Comparison of ENCODE assay signal across 18 cellular contexts in genomic region chr17:2366747-2367494, GRCh38. TPM values are rescaled to one million over a fixed set of nuclear protein-coding genes. Genes with fewer than 3 reads are reported as not detected.
DNase-seq lines count a peak whose midpoint lies in the region; ATAC-seq, FAIRE-seq and TF ChIP-seq lines count a peak whose summit lies in the region.
"Had no signal": no experiment of that assay in that cellular context is flagged by ENCODE, and none has a peak within 500 bp of the region (broad histone marks: within the 10 kb centered on the region; RNA-seq: fewer than 3 reads in every experiment).

No MANE protein-coding gene starts in this region.

- H3K4me1 Mint-ChIP-seq in brain: peaks cover 17% of the 10 kb centered on the region

- no peak overlapping the region for H3K4me3 ChIP-seq in A549
- H3K4me3 ChIP-seq: GM12878, mucosa of descending colon, prostate gland had no signal

- 77% methylated on average over 22 of the region's 26 CpGs for WGBS in A549 (ENCODE audit: missing lambda C conversion rate)

- peaks cover 16% of the 10 kb centered on the region for H3K36me3 Mint-ChIP-seq in brain

- peak in 1 of 2 experiments; percentile 56; a peak in 2 of 5 replicates for TF ChIP-seq RAD21 in A549 (conservative IDR thresholded peaks at IDR 0.05 in 1 of 2, IDR thresholded peaks at IDR 0.05 in 1 of 2)

- no peaks in the 10 kb centered on the region for H3K9me3 ChIP-seq in A549
- H3K9me3 ChIP-seq: mucosa of descending colon, prostate gland had no signal

- DNase-seq in A549 (ENCODE audit: low read depth in 1 of 2, low spot score in 1 of 2) (peak; percentile 31 to 44), HEK293T (ENCODE audit: extremely low spot score) (peak; percentile 60), iPS-NIHi11 (ENCODE audit: low spot score) (peak; percentile 69), HUDEP-2 (lab: John Stamatoyannopoulos, UW; ENCODE audit: unreplicated experiment in 76 of 76) (no peak), DMS153 (lab: John Stamatoyannopoulos, UW) (no peak), COLO829 (ENCODE audit: low spot score) (no peak)
- DNase-seq: activated naive CD4-positive, alpha-beta T cell treated with anti-CD3 and anti-CD28 coated beads for 36 hours; NCI-H2029 treated with DMSO at 0.1 percent for 48 hours; NCI-H748 treated with DMSO at 0.1 percent for 48 hours; SIG-M5; stimulated activated CD4-positive, alpha-beta T cell treated with anti-CD3 and anti-CD28 coated beads, Interleukin-2, amount 100 ng/mL, for 24 hours had no signal

- peak overlapping the region in 4 of 5 experiments; percentile 41 to 83 (median 64) for H3K27ac Mint-ChIP-seq in brain
- H3K27ac Mint-ChIP-seq: activated naive CD4-positive, alpha-beta T cell treated with anti-CD3 and anti-CD28 coated beads for 36 hours had no signal

- no peak overlapping the region for H3K4me2 ChIP-seq in A549

- FAIRE-seq in A549 (lab: Jason Lieb, UNC): no peak
- FAIRE-seq: colon, GM12878, keratinocyte had no signal

- no peak overlapping the region for H3K4me3 Mint-ChIP-seq in brain
- H3K4me3 Mint-ChIP-seq: activated naive CD4-positive, alpha-beta T cell treated with anti-CD3 and anti-CD28 coated beads for 36 hours had no signal

- TF ChIP-seq CTCF in A549 (IDR thresholded peaks at IDR 0.05): peak; percentile 43
- TF ChIP-seq CTCF in brain (conservative IDR thresholded peaks at IDR 0.05): peak in 1 of 2 experiments; percentile 60

- POLR2A ChIA-PET in A549 (lab: Yijun Ruan, JAX) (no interaction called here), HEK293T (lab: Yijun Ruan, JAX) (no interaction called here)

- no peak for TF ChIP-seq EP300 in A549 (IDR thresholded peaks at IDR 0.05)

- no peaks in the 10 kb centered on the region for H3K4me1 ChIP-seq in A549
- H3K4me1 ChIP-seq: prostate gland had no signal

- H3K27ac ChIP-seq in A549: no peak overlapping the region
- H3K27ac ChIP-seq: prostate gland had no signal

- CTCF ChIA-PET in A549 (lab: Yijun Ruan, JAX) (interaction anchor here (0.9 to 15.8 kb wide), 20 partner anchors 7 to 326 kb away, joined by 3 to 255 read pairs (median 4); partner anchors contain the start of gene HIC1), HEK293T (lab: Yijun Ruan, JAX) (interaction anchor here (0.9 to 1.6 kb wide), 3 partner anchors 14 to 320 kb away, joined by 3 to 6 read pairs (median 4); no protein-coding TSS in a partner anchor)

- TF ChIP-seq POLR2A in A549 (IDR thresholded peaks at IDR 0.05; ENCODE audit: low read length): no peak

- H3K9me3 Mint-ChIP-seq in brain: no peaks in the 10 kb centered on the region
- H3K9me3 Mint-ChIP-seq: activated naive CD4-positive, alpha-beta T cell treated with anti-CD3 and anti-CD28 coated beads for 36 hours had no signal

- H3K27me3 Mint-ChIP-seq in brain: no peaks in the 10 kb centered on the region

- ATAC-seq in A549 (peak; percentile 28 to 69; a peak in 3 of 6 replicates), HG02642 (IDR thresholded peaks at IDR 0.05; ENCODE audit: poor library complexity, unreplicated experiment) (no peak)
- ATAC-seq: GM12878, mucosa of descending colon had no signal

TF ChIP-seq in A549, 52 proteins besides CTCF, POLR2A, EP300 and RAD21:
- no peak for TF ChIP-seq NPAS2 (CRISPR knock-in tag; IDR thresholded peaks at IDR 0.05; ENCODE audit: borderline replicate concordance)
- no peak for TF ChIP-seq HDAC2 (IDR thresholded peaks at IDR 0.05)
- no peak for TF ChIP-seq RCOR1 (IDR thresholded peaks at IDR 0.05; ENCODE audit: low read depth, low read length)
- no peak for TF ChIP-seq HMGXB4 (CRISPR knock-in tag; IDR thresholded peaks at IDR 0.05; ENCODE audit: borderline replicate concordance)
- TF ChIP-seq MAFK (IDR thresholded peaks at IDR 0.05; ENCODE audit: partially characterized antibody): no peak
- TF ChIP-seq POLR2AphosphoS2 (conservative IDR thresholded peaks at IDR 0.05; ENCODE audit: low read length): no peak
- TF ChIP-seq TP53 (CRISPR knock-in tag; IDR thresholded peaks at IDR 0.05): no peak
- TF ChIP-seq GATA3 (IDR thresholded peaks at IDR 0.05; ENCODE audit: borderline replicate concordance): no peak

TF ChIP-seq in HEK293T, 16 proteins besides CTCF, POLR2A, EP300 and RAD21:
- TF ChIP-seq ELF4 (IDR thresholded peaks at IDR 0.05) (no peak), NFRKB (IDR thresholded peaks at IDR 0.05) (no peak), PKNOX1 (IDR thresholded peaks at IDR 0.05) (no peak), FOXA1 (IDR thresholded peaks at IDR 0.05) (no peak), BHLHE40 (IDR thresholded peaks at IDR 0.05; ENCODE audit: borderline replicate concordance) (no peak), LEF1 (IDR thresholded peaks at IDR 0.05; ENCODE audit: borderline replicate concordance) (no peak), SP1 (IDR thresholded peaks at IDR 0.05) (no peak), L3MBTL2 (conservative IDR thresholded peaks at IDR 0.05) (no peak), FOXK2 (IDR thresholded peaks at IDR 0.05) (no peak), ARNT (IDR thresholded peaks at IDR 0.05) (no peak), HDGF (IDR thresholded peaks at IDR 0.05; ENCODE audit: borderline replicate concordance) (no peak), SUZ12 (IDR thresholded peaks at IDR 0.05) (no peak)

RNA-seq across cellular contexts. Expression of gene SGSM2, which starts 29.6 kb away (rescaled TPM):
- polyA plus RNA-seq in A549 (2011; rRNA removed): 24.9 and 37.0 TPM in 2 replicates
- 75.9 and 88.8 TPM in 2 replicates for polyA plus RNA-seq in A549 (2012; cell fraction: cytosol; rRNA removed)
- 512 and 551 TPM in 2 replicates for polyA plus RNA-seq in A549 (2012; cell fraction: nucleus; rRNA removed)
- polyA plus RNA-seq in A549 (2017; fragmentation: RNase III; extraction: RNeasy Plus Mini Kit Qiagen cat#74134 plus additional on column Dnase treatment): 45.3 to 55.3 TPM (median 53.3 TPM) in 3 replicates
- polyA minus RNA-seq in A549 (2011; rRNA and poly(A)+ RNA removed): 29.3 and 30.7 TPM in 2 replicates
- polyA plus RNA-seq in brain (ENCODE audit: insufficient read depth, low read depth, low replicate concordance): 56.3 TPM

RNA-seq across cellular contexts. Expression of gene TSR1, which starts 30.7 kb away (rescaled TPM):
- polyA plus RNA-seq in A549 (2011; rRNA removed) (38.3 and 45.7 TPM in 2 replicates), A549 (2017; fragmentation: RNase III; extraction: RNeasy Plus Mini Kit Qiagen cat#74134 plus additional on column Dnase treatment) (84.1 to 93.0 TPM (median 87.8 TPM) in 3 replicates), brain (ENCODE audit: insufficient read depth, low read depth, low replicate concordance) (15.9 TPM)
- polyA plus RNA-seq in A549 (2012; cell fraction: cytosol; rRNA removed): 37.6 and 38.7 TPM in 2 replicates
- 40.7 and 56.7 TPM in 2 replicates for polyA plus RNA-seq in A549 (2012; cell fraction: nucleus; rRNA removed)
- polyA minus RNA-seq in A549 (2011; rRNA and poly(A)+ RNA removed): 62.1 and 63.8 TPM in 2 replicates

RNA-seq across cellular contexts. Expression of gene MNT, which starts 33.9 kb away (rescaled TPM):
- 4.5 and 5.7 TPM in 2 replicates for polyA plus RNA-seq in A549 (2011; rRNA removed)
- polyA plus RNA-seq in A549 (2012; cell fraction: cytosol; rRNA removed): 10.5 and 12.2 TPM in 2 replicates
- polyA plus RNA-seq in A549 (2012; cell fraction: nucleus; rRNA removed): 54.0 and 59.8 TPM in 2 replicates
- polyA plus RNA-seq in A549 (2017; fragmentation: RNase III; extraction: RNeasy Plus Mini Kit Qiagen cat#74134 plus additional on column Dnase treatment): 22.7 to 30.8 TPM (median 25.9 TPM) in 3 replicates
- polyA minus RNA-seq in A549 (2011; rRNA and poly(A)+ RNA removed): 3.8 and 4.9 TPM in 2 replicates
- 17.4 TPM for polyA plus RNA-seq in brain (ENCODE audit: insufficient read depth, low read depth, low replicate concordance)

Comparison
In these comparisons a context has a peak if more than half of its experiments do, and no peak if none do; other contexts are left out.
1. DNase-seq: peak in A549 (2 of 2), HEK293T (single experiment) and iPS-NIHi11 (single experiment); none in HUDEP-2 (0 of 76), DMS153 (single experiment) and COLO829 (single experiment).